7 cellular contexts compared by ENCODE assay signal in genomic region chr4:55395529-55396304, GRCh38. TPM values are rescaled to one million over a fixed set of nuclear protein-coding genes. Genes with fewer than 3 reads are reported as not detected.
DNase-seq lines count a peak whose midpoint lies in the region; ATAC-seq and TF ChIP-seq lines count a peak whose summit lies in the region.

Gene TMEM165 (plus strand): TSS chr4:55395957. CDS start chr4:55396190, 233 bp downstream.

- H4K20me1 ChIP-seq in hepatocyte (ENCODE audit: insufficient read depth, poor library complexity, severe bottlenecking) = peaks cover 33% of the 10 kb centered on the region

- peak within 1 kb of the TSS; percentile 71 for H3K4me3 ChIP-seq in hepatocyte
- H3K4me3 ChIP-seq in retinal pigment epithelial cell (ENCODE audit: low read length) = peak within 1 kb of the TSS; percentile 79

- H2AFZ ChIP-seq in hepatocyte = peak within 1 kb of the TSS; percentile 91

- no peaks in the 10 kb centered on the region for H3K36me3 ChIP-seq in hepatocyte (replicated peaks; ENCODE audit: insufficient read depth, low read depth)

- H3K9me3 ChIP-seq in hepatocyte (ENCODE audit: low read depth) = no peaks in the 10 kb centered on the region

- peaks cover 44% of the 10 kb centered on the region for H3K79me2 ChIP-seq in hepatocyte

- no peaks in the 10 kb centered on the region for H3K9me2 ChIP-seq in hepatocyte (replicated peaks; ENCODE audit: insufficient read depth)

- H3K27me3 ChIP-seq in hepatocyte = no peaks in the 10 kb centered on the region

- H3K4me1 ChIP-seq in hepatocyte (ENCODE audit: insufficient read depth) = peaks cover 4% of the 10 kb centered on the region

- H3K4me2 ChIP-seq in hepatocyte = peak within 1 kb of the TSS; percentile 87

- peak; percentile 92 for DNase-seq in NCI-H2081 (lab: John Stamatoyannopoulos, UW)
- DNase-seq in T1000 (lab: John Stamatoyannopoulos, UW) = peak; percentile 90
- peak; percentile 97 for DNase-seq in astrocyte of the hippocampus (ENCODE audit: low read depth, low spot score)
- peak; percentile 95 for DNase-seq in hepatocyte (ENCODE audit: low spot score)
- peak; percentile 62 for DNase-seq in retinal pigment epithelial cell (ENCODE audit: low read depth)

- WGBS in hepatocyte (ENCODE audit: low lambda C conversion rate, missing lambda C conversion rate) = under 1% methylated on average over 57 of the region's 95 CpGs

- peak within 1 kb of the TSS; percentile 100 for H3K27ac ChIP-seq in hepatocyte

- ATAC-seq in GM18517 (IDR thresholded peaks at IDR 0.05; ENCODE audit: unreplicated experiment) (peak; percentile 86), HG03039 (IDR thresholded peaks at IDR 0.05; ENCODE audit: unreplicated experiment) (peak; percentile 94)

- TF ChIP-seq CTCF in hepatocyte (IDR thresholded peaks at IDR 0.05; ENCODE audit: poor library complexity) = no peak
- TF ChIP-seq CTCF in retinal pigment epithelial cell (conservative IDR thresholded peaks at IDR 0.05; ENCODE audit: low read depth, low read length) = no peak

RNA-seq across cellular contexts. Expression of gene TMEM165, which starts in this region (rescaled TPM):
- total RNA-seq in hepatocyte = 146 and 160 TPM in 2 replicates
- polyA plus RNA-seq in hepatocyte = 152 and 172 TPM in 2 replicates

Comparison
In these comparisons a context has a peak if more than half of its experiments do, and no peak if none do; other contexts are left out.
1. Peak in every context shown above with its lines: DNase-seq, ATAC-seq, H3K4me3 ChIP-seq and H3K27ac ChIP-seq.